In genomic region chr16:81468269-81468902, GRCh38 we compare ENCODE assay signal across 12 cellular contexts. TPM values are rescaled to one million over a fixed set of nuclear protein-coding genes. Genes with fewer than 3 reads are reported as not detected.
DNase-seq lines count a peak whose midpoint lies in the region; ATAC-seq and TF ChIP-seq lines count a peak whose summit lies in the region.
"Had no signal": no experiment of that assay in that cellular context is flagged by ENCODE, and none has a peak within 500 bp of the region (broad histone marks: within the 10 kb centered on the region; RNA-seq: fewer than 3 reads in every experiment).

No MANE protein-coding gene starts in this region.

- peaks cover 16% of the 10 kb centered on the region for H3K36me3 Mint-ChIP-seq in CD8-positive, alpha-beta T cell
- peaks cover 20% of the 10 kb centered on the region for H3K36me3 Mint-ChIP-seq in activated CD4-positive, alpha-beta memory T cell treated with anti-CD3 and anti-CD28 coated beads, Interleukin-2, amount 10 ng/mL, durations not matched to agents 7 days and 5 days (ENCODE audit: low read depth)
- H3K36me3 Mint-ChIP-seq in naive B cell (no peaks in the 10 kb centered on the region), chondrocyte (ENCODE audit: low read depth) (no peaks in the 10 kb centered on the region)

- no peak for ATAC-seq in CD8-positive, alpha-beta T cell
- no peak for ATAC-seq in naive B cell (ENCODE audit: low read depth in 2 of 2)
- ATAC-seq in esophagus mucosa: no peak
- ATAC-seq: left ventricle myocardium superior had no signal

- peaks cover 83% of the 10 kb centered on the region for H3K4me1 Mint-ChIP-seq in CD8-positive, alpha-beta T cell (ENCODE audit: low read depth)
- peaks cover 56% of the 10 kb centered on the region for H3K4me1 Mint-ChIP-seq in activated CD4-positive, alpha-beta memory T cell treated with anti-CD3 and anti-CD28 coated beads, Interleukin-2, amount 10 ng/mL, durations not matched to agents 7 days and 5 days
- H3K4me1 Mint-ChIP-seq in naive B cell (peaks cover 72 to 93% (median 82%) of the 10 kb centered on the region in 3 donors), chondrocyte (ENCODE audit: low read depth) (peaks cover 35% of the 10 kb centered on the region)

- H3K4me1 ChIP-seq in BLaER1 treated with 17β-estradiol and CSF1 and Interleukin-3, amounts not matched to agents 10 nM and 100 nM: peaks cover 98 to 100% (median 100%) of the 10 kb centered on the region in 10 experiments
- peaks cover 65% of the 10 kb centered on the region for H3K4me1 ChIP-seq in CD8-positive, alpha-beta T cell (ENCODE audit: insufficient read depth, low read length)

- H3K4me3 Mint-ChIP-seq in CD8-positive, alpha-beta T cell: peak overlapping the region; percentile 3
- no peak overlapping the region for H3K4me3 Mint-ChIP-seq in activated CD4-positive, alpha-beta memory T cell treated with anti-CD3 and anti-CD28 coated beads, Interleukin-2, amount 10 ng/mL, durations not matched to agents 7 days and 5 days
- H3K4me3 Mint-ChIP-seq in naive B cell: peak overlapping the region in 4 of 8 donors; percentile 15 to 69 (median 38)
- no peak overlapping the region for H3K4me3 Mint-ChIP-seq in chondrocyte (ENCODE audit: unreplicated experiment)

- peak overlapping the region; percentile 91 for H3K27ac Mint-ChIP-seq in CD8-positive, alpha-beta T cell
- peak overlapping the region; percentile 90 for H3K27ac Mint-ChIP-seq in activated CD4-positive, alpha-beta memory T cell treated with anti-CD3 and anti-CD28 coated beads, Interleukin-2, amount 10 ng/mL, durations not matched to agents 7 days and 5 days
- H3K27ac Mint-ChIP-seq in naive B cell (peak overlapping the region; percentile 34 to 87 (median 82)), chondrocyte (ENCODE audit: unreplicated experiment) (no peak overlapping the region)

- H3K27me3 ChIP-seq in BLaER1 treated with 17β-estradiol and CSF1 and Interleukin-3, amounts not matched to agents 10 nM and 100 nM: no peaks in the 10 kb centered on the region
- H3K27me3 ChIP-seq in CD8-positive, alpha-beta T cell (ENCODE audit: insufficient read depth, low read length): no peaks in the 10 kb centered on the region

- H3K9me3 ChIP-seq in BLaER1 treated with 17β-estradiol and CSF1 and Interleukin-3, amounts not matched to agents 10 nM and 100 nM (replicated peaks in 1 of 11): no peaks in the 10 kb centered on the region
- H3K9me3 ChIP-seq in CD8-positive, alpha-beta T cell (ENCODE audit: low read length): no peaks in the 10 kb centered on the region
- H3K9me3 ChIP-seq: thoracic aorta had no signal

- intact Hi-C loops in CD8-positive, alpha-beta T cell (cut with DNase I, micrococcal nuclease): loop anchor here (2.0 to 5.0 kb wide), 4 partner anchors 16 to 66 kb away; partner anchors contain the start of gene CMIP (in 1 of the 2)

- no peak for DNase-seq in CD8-positive, alpha-beta T cell
- DNase-seq in activated CD4-positive, alpha-beta memory T cell treated with anti-CD3 and anti-CD28 coated beads, Interleukin-2, amount 10 ng/mL, durations not matched to agents 7 days and 5 days: no peak
- no peak for DNase-seq in naive B cell
- DNase-seq in stimulated activated CD4-positive, alpha-beta T cell treated with anti-CD3 and anti-CD28 coated beads, Interleukin-4, amount 100 ng/mL, for 1 hour: no peak
- DNase-seq in NCI-H524 (lab: John Stamatoyannopoulos, UW): no peak
- no peak for DNase-seq in chondrocyte (ENCODE audit: low spot score)
- DNase-seq: amygdala, left ventricle myocardium superior, NCI-H1694 treated with DMSO at 0.1 percent for 48 hours had no signal

- peaks cover 16 to 59% (median 42%) of the 10 kb centered on the region in 11 experiments; a peak in 21 of 22 replicates for H3K36me3 ChIP-seq in BLaER1 treated with 17β-estradiol and CSF1 and Interleukin-3, amounts not matched to agents 10 nM and 100 nM
- H3K36me3 ChIP-seq in CD8-positive, alpha-beta T cell (ENCODE audit: insufficient read depth, low read length): no peaks in the 10 kb centered on the region
- H3K36me3 ChIP-seq: thoracic aorta had no signal

- H3K4me2 ChIP-seq in BLaER1 treated with 17β-estradiol and CSF1 and Interleukin-3, amounts not matched to agents 10 nM and 100 nM: peak overlapping the region; percentile 86 to 98 (median 90)

- no peaks in the 10 kb centered on the region for H3K9me3 Mint-ChIP-seq in CD8-positive, alpha-beta T cell
- no peaks in the 10 kb centered on the region for H3K9me3 Mint-ChIP-seq in activated CD4-positive, alpha-beta memory T cell treated with anti-CD3 and anti-CD28 coated beads, Interleukin-2, amount 10 ng/mL, durations not matched to agents 7 days and 5 days
- peaks cover 0 to 2% (median 0%) of the 10 kb centered on the region in 7 donors for H3K9me3 Mint-ChIP-seq in naive B cell
- no peaks in the 10 kb centered on the region for H3K9me3 Mint-ChIP-seq in chondrocyte (ENCODE audit: low read depth)

- CTCF ChIA-PET in CD8-positive, alpha-beta T cell (lab: Charles Lee): no interaction called here
- CTCF ChIA-PET in activated CD4-positive, alpha-beta memory T cell treated with anti-CD3 and anti-CD28 coated beads, Interleukin-2, amount 10 ng/mL, durations not matched to agents 7 days and 5 days (lab: Charles Lee): interaction anchor here (0.7 kb wide), 2 partner anchors 53 to 253 kb away, joined by 3 read pairs; no protein-coding TSS in a partner anchor

- H4K20me1 ChIP-seq in BLaER1 treated with 17β-estradiol and CSF1 and Interleukin-3, amounts not matched to agents 10 nM and 100 nM: peaks cover 7 to 95% (median 35%) of the 10 kb centered on the region in 11 experiments; a peak in 17 of 22 replicates

- H3K27ac ChIP-seq in BLaER1 treated with 17β-estradiol and CSF1 and Interleukin-3, amounts not matched to agents 10 nM and 100 nM: peak overlapping the region; percentile 65 to 98 (median 92)
- no peak overlapping the region for H3K27ac ChIP-seq in CD8-positive, alpha-beta T cell (ENCODE audit: low read depth, low read length)
- H3K27ac ChIP-seq: thoracic aorta had no signal

- TF ChIP-seq CTCF in CD8-positive, alpha-beta T cell (IDR thresholded peaks at IDR 0.05): no peak
- no peak for TF ChIP-seq CTCF in chondrocyte (IDR thresholded peaks at IDR 0.05)

- H3K4me3 ChIP-seq in BLaER1 treated with 17β-estradiol and CSF1 and Interleukin-3, amounts not matched to agents 10 nM and 100 nM: peak overlapping the region in 1 of 10 experiments; percentile 38; a peak in 1 of 20 replicates
- no peak overlapping the region for H3K4me3 ChIP-seq in CD8-positive, alpha-beta T cell (ENCODE audit: low read depth, low read length)
- H3K4me3 ChIP-seq: thoracic aorta had no signal

- H3K27me3 Mint-ChIP-seq in CD8-positive, alpha-beta T cell (ENCODE audit: low read depth): no peaks in the 10 kb centered on the region
- no peaks in the 10 kb centered on the region for H3K27me3 Mint-ChIP-seq in activated CD4-positive, alpha-beta memory T cell treated with anti-CD3 and anti-CD28 coated beads, Interleukin-2, amount 10 ng/mL, durations not matched to agents 7 days and 5 days
- H3K27me3 Mint-ChIP-seq in naive B cell (no peaks in the 10 kb centered on the region), chondrocyte (ENCODE audit: low read depth) (no peaks in the 10 kb centered on the region)

- POLR2A ChIA-PET in CD8-positive, alpha-beta T cell (lab: Charles Lee): interaction anchor here (0.6 kb wide), 1 partner anchor 16 kb away, joined by 6 read pairs; no protein-coding TSS in a partner anchor
- POLR2A ChIA-PET in activated CD4-positive, alpha-beta memory T cell treated with anti-CD3 and anti-CD28 coated beads, Interleukin-2, amount 10 ng/mL, durations not matched to agents 7 days and 5 days (lab: Charles Lee): interaction anchor here (2.4 to 2.5 kb wide), 2 partner anchors 17 to 53 kb away, joined by 12 to 22 read pairs; no protein-coding TSS in a partner anchor

- H3K9ac ChIP-seq in BLaER1 treated with 17β-estradiol and CSF1 and Interleukin-3, amounts not matched to agents 10 nM and 100 nM: peak overlapping the region; percentile 59 to 87 (median 81)

RNA-seq across cellular contexts. Expression of gene CMIP, which starts 23.8 kb away (rescaled TPM):
- total RNA-seq in CD8-positive, alpha-beta T cell: 10 to 100 TPM; 40.9 to 42.1 TPM
- total RNA-seq in activated CD4-positive, alpha-beta memory T cell treated with anti-CD3 and anti-CD28 coated beads, Interleukin-2, amount 10 ng/mL, durations not matched to agents 7 days and 5 days: 10 to 100 TPM; 57.1 to 58.3 TPM
- 1 to 10 TPM in 3 of 6 donors, under 1 TPM in 3; 0.61 to 2.5 (median 1.3) TPM for polyA plus RNA-seq in naive B cell (ENCODE audit: low read depth in 6 of 6)
- total RNA-seq in chondrocyte: 61.4 to 69.6 TPM (median 62.9 TPM) in 3 replicates
- 47.0 TPM for total RNA-seq in esophagus mucosa
